18 cellular contexts compared by ENCODE assay signal in the genomic region with DNA sequence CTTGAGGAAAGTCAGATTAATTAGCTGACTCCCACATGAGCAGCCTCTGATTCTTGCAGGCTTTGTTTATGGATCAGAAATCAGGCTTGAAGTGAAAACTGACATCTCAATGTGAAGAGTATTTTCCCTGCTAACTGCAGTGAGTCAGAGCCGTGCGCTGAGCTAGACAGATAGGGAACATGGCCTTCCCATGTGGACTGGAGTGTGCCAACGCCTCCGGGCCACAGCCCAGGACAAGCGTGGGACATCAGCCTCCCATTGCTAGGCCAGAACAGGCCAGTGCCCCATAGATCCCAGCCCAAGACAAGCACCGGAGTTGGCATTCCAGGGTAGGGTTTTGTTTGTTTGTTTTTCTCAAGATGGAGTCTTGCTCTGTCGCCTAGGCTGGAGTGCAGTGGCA. TPM values are rescaled to one million over a fixed set of nuclear protein-coding genes. Genes with fewer than 3 reads are reported as not detected.
A peak's percentile ranks its signal among the peaks of the same experiment; 100 is the strongest.
DNase-seq lines count a peak whose midpoint lies in the region; ATAC-seq and TF ChIP-seq lines count a peak whose summit lies in the region.
"Had no signal": no experiment of that assay in that cellular context is flagged by ENCODE, and none has a peak within 500 bp of the region (broad histone marks: within the 10 kb centered on the region; RNA-seq: fewer than 3 reads in every experiment).

No MANE protein-coding gene starts in this region.

- H3K4me2 ChIP-seq in osteoblast (ENCODE audit: insufficient read depth, low read length) = no peak overlapping the region

- intact Hi-C loops in left cardiac atrium (cut with DNase I) (no loop called here), cardiac septum (cut with DNase I) (no loop called here)
- intact Hi-C loops in CD8-positive, alpha-beta T cell (cut with DNase I, micrococcal nuclease) = no loop called here

- CTCF ChIA-PET in CD8-positive, alpha-beta T cell (lab: Charles Lee) = no interaction called here

- peaks cover 99% of the 10 kb centered on the region for H3K79me2 ChIP-seq in osteoblast (ENCODE audit: insufficient read depth, low read length)

- H3K4me3 Mint-ChIP-seq in activated T-helper 17 cell treated with anti-CD3 and anti-CD28 coated beads, Interleukin-2, amount 50 U/mL, for 72 hours = no peak overlapping the region
- no peak overlapping the region for H3K4me3 Mint-ChIP-seq in CD8-positive, alpha-beta T cell
- H3K4me3 Mint-ChIP-seq: activated naive CD4-positive, alpha-beta T cell treated with anti-CD3 and anti-CD28 coated beads, Interleukin-2, amount 50 U/mL, for 24 hours had no signal

- no peak overlapping the region for H2AFZ ChIP-seq in osteoblast (ENCODE audit: low read length)

- H3K9me3 Mint-ChIP-seq in activated T-helper 17 cell treated with anti-CD3 and anti-CD28 coated beads, Interleukin-2, amount 50 U/mL, for 72 hours = no peaks in the 10 kb centered on the region
- H3K9me3 Mint-ChIP-seq in CD8-positive, alpha-beta T cell = no peaks in the 10 kb centered on the region
- H3K9me3 Mint-ChIP-seq: activated naive CD4-positive, alpha-beta T cell treated with anti-CD3 and anti-CD28 coated beads, Interleukin-2, amount 50 U/mL, for 24 hours had no signal

- no peaks in the 10 kb centered on the region for H3K36me3 Mint-ChIP-seq in activated T-helper 17 cell treated with anti-CD3 and anti-CD28 coated beads, Interleukin-2, amount 50 U/mL, for 72 hours (ENCODE audit: low read depth)
- H3K36me3 Mint-ChIP-seq in CD8-positive, alpha-beta T cell = no peaks in the 10 kb centered on the region
- H3K36me3 Mint-ChIP-seq: activated naive CD4-positive, alpha-beta T cell treated with anti-CD3 and anti-CD28 coated beads, Interleukin-2, amount 50 U/mL, for 24 hours had no signal

- H4K20me1 ChIP-seq in osteoblast (ENCODE audit: insufficient read depth, low read length) = peaks cover 31% of the 10 kb centered on the region

- no peak overlapping the region for H3K4me3 ChIP-seq in osteoblast (ENCODE audit: insufficient read depth, low read length)
- no peak overlapping the region for H3K4me3 ChIP-seq in CD8-positive, alpha-beta T cell (ENCODE audit: low read depth, low read length)
- H3K4me3 ChIP-seq: body of pancreas, K562, thoracic aorta had no signal

- H3K9me3 ChIP-seq in osteoblast (ENCODE audit: low read depth, low read length) = no peaks in the 10 kb centered on the region
- no peaks in the 10 kb centered on the region for H3K9me3 ChIP-seq in CD8-positive, alpha-beta T cell (ENCODE audit: low read length)
- H3K9me3 ChIP-seq: thoracic aorta had no signal

- no peaks in the 10 kb centered on the region for H3K4me1 Mint-ChIP-seq in activated T-helper 17 cell treated with anti-CD3 and anti-CD28 coated beads, Interleukin-2, amount 50 U/mL, for 72 hours
- no peaks in the 10 kb centered on the region for H3K4me1 Mint-ChIP-seq in CD8-positive, alpha-beta T cell (ENCODE audit: low read depth)
- H3K4me1 Mint-ChIP-seq: activated naive CD4-positive, alpha-beta T cell treated with anti-CD3 and anti-CD28 coated beads, Interleukin-2, amount 50 U/mL, for 24 hours had no signal

- TF ChIP-seq CTCF in osteoblast (IDR thresholded peaks at IDR 0.05; ENCODE audit: extremely low read depth, low read depth, low read length) = no peak
- TF ChIP-seq CTCF in CD8-positive, alpha-beta T cell (IDR thresholded peaks at IDR 0.05) = no peak

- DNase-seq in left cardiac atrium (peak; percentile 41), cardiac septum (ENCODE audit: low spot score) (no peak), fibroblast of gingiva (ENCODE audit: low read depth) (peak; percentile 46), osteoblast (ENCODE audit: insufficient read length, low spot score, missing footprints) (peak; percentile 94), T1000 (lab: John Stamatoyannopoulos, UW) (no peak)
- DNase-seq in CD8-positive, alpha-beta T cell = no peak
- DNase-seq: activated CD4-positive, alpha-beta T cell treated with anti-CD3 and anti-CD28 coated beads, Interleukin-2, amount 50 U/mL, for 4 hours; DND-41; foreskin melanocyte; NCI-H187 treated with DMSO at 0.1 percent for 48 hours; NCI-H446 had no signal

- ATAC-seq in left cardiac atrium = peak in 1 of 2 donors; percentile 64
- no peak for ATAC-seq in GM21447 (IDR thresholded peaks at IDR 0.05; ENCODE audit: unreplicated experiment)
- ATAC-seq in activated T-helper 17 cell treated with anti-CD3 and anti-CD28 coated beads, Interleukin-2, amount 50 U/mL, for 72 hours (replicated peaks) = no peak
- ATAC-seq in CD8-positive, alpha-beta T cell = no peak
- ATAC-seq: body of pancreas, K562 had no signal

- H3K27me3 Mint-ChIP-seq in activated T-helper 17 cell treated with anti-CD3 and anti-CD28 coated beads, Interleukin-2, amount 50 U/mL, for 72 hours = no peaks in the 10 kb centered on the region
- no peaks in the 10 kb centered on the region for H3K27me3 Mint-ChIP-seq in CD8-positive, alpha-beta T cell (ENCODE audit: low read depth)

- no peak overlapping the region for H3K27ac Mint-ChIP-seq in activated T-helper 17 cell treated with anti-CD3 and anti-CD28 coated beads, Interleukin-2, amount 50 U/mL, for 72 hours
- no peak overlapping the region for H3K27ac Mint-ChIP-seq in CD8-positive, alpha-beta T cell
- H3K27ac Mint-ChIP-seq: activated naive CD4-positive, alpha-beta T cell treated with anti-CD3 and anti-CD28 coated beads, Interleukin-2, amount 50 U/mL, for 24 hours had no signal

- H3K27me3 ChIP-seq in osteoblast (ENCODE audit: insufficient read depth, low read length) = no peaks in the 10 kb centered on the region
- H3K27me3 ChIP-seq in CD8-positive, alpha-beta T cell (ENCODE audit: insufficient read depth, low read length) = no peaks in the 10 kb centered on the region
- H3K27me3 ChIP-seq: body of pancreas had no signal

- POLR2A ChIA-PET in CD8-positive, alpha-beta T cell (lab: Charles Lee) = no interaction called here

- peak overlapping the region; percentile 78 for H3K27ac ChIP-seq in osteoblast (ENCODE audit: low read depth, low read length)
- H3K27ac ChIP-seq in CD8-positive, alpha-beta T cell (ENCODE audit: low read depth, low read length) = no peak overlapping the region
- H3K27ac ChIP-seq: body of pancreas had no signal

- H3K4me1 ChIP-seq in osteoblast (ENCODE audit: insufficient read depth, low read length) = peaks cover 44% of the 10 kb centered on the region
- H3K4me1 ChIP-seq in CD8-positive, alpha-beta T cell (ENCODE audit: insufficient read depth, low read length) = no peaks in the 10 kb centered on the region
- H3K4me1 ChIP-seq: body of pancreas had no signal

- peaks cover 5% of the 10 kb centered on the region for H3K36me3 ChIP-seq in osteoblast (ENCODE audit: insufficient read depth, low read length)
- H3K36me3 ChIP-seq in CD8-positive, alpha-beta T cell (ENCODE audit: insufficient read depth, low read length) = no peaks in the 10 kb centered on the region
- H3K36me3 ChIP-seq: thoracic aorta had no signal

RNA-seq across cellular contexts. Expression of a gene that starts 52.0 kb away (rescaled TPM):
- total RNA-seq in left cardiac atrium = 10 to 100 TPM; 15.0 to 22.7 TPM
- total RNA-seq in cardiac septum = 5.9 TPM
- 144 and 203 TPM in 2 replicates for total RNA-seq in osteoblast
- total RNA-seq in activated T-helper 17 cell treated with anti-CD3 and anti-CD28 coated beads, Interleukin-2, amount 50 U/mL, for 72 hours = not detected
- not detected for total RNA-seq in CD8-positive, alpha-beta T cell
- total RNA-seq: endothelial cell of umbilical vein, K562 had no signal

Comparison
In these comparisons a context has a peak if more than half of its experiments do, and no peak if none do; other contexts are left out.
1. DNase-seq: peak in left cardiac atrium (single experiment), fibroblast of gingiva (single experiment) and osteoblast (single experiment); none in cardiac septum (single experiment), CD8-positive, alpha-beta T cell (0 of 7) and T1000 (single experiment).